8 cellular contexts compared by ENCODE assay signal in the genomic region with DNA sequence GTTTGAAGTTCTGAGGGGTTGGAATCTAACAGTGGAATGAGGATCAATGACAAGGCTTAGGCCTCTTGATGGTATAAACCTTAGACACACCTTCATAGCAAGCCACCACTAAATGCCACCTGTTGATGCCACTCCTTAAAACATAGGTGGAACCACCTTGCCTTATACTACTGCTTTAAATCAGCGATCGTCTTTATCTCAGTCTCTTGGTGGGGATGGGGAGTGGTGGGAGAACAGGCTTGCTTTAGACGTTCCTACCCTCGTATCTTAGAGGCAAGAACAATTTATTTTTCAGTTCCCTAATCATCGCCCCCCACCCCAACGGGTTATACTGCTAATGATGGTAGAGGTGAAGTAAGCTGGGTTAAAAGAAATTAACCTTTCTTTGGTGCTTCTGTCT. TPM values are rescaled to one million over a fixed set of nuclear protein-coding genes. Genes with fewer than 3 reads are reported as not detected.
DNase-seq lines count a peak whose midpoint lies in the region; ATAC-seq and TF ChIP-seq lines count a peak whose summit lies in the region.

No MANE protein-coding gene starts in this region.

- H4K20me1 ChIP-seq in DND-41 (ENCODE audit: insufficient read depth, low read length) = no peaks in the 10 kb centered on the region

- H2AFZ ChIP-seq in DND-41 (ENCODE audit: low read depth, low read length) = no peak overlapping the region

- H3K9me3 ChIP-seq in DND-41 (ENCODE audit: insufficient read depth, low read length, severe bottlenecking) (no peaks in the 10 kb centered on the region), NT2/D1 (ENCODE audit: insufficient read depth, low read length) (no peaks in the 10 kb centered on the region)

- H3K79me2 ChIP-seq in DND-41 (ENCODE audit: insufficient read depth, low read length) = peaks cover 51% of the 10 kb centered on the region

- ATAC-seq in DND-41 (ENCODE audit: insufficient read depth, low read depth) = no peak
- no peak for ATAC-seq in GM18861 (IDR thresholded peaks at IDR 0.05; ENCODE audit: unreplicated experiment)

- H3K36me3 ChIP-seq in DND-41 (ENCODE audit: insufficient read depth, low read length) = no peaks in the 10 kb centered on the region; the same call in 1 of the 2 replicates
- H3K36me3 ChIP-seq in NT2/D1 (ENCODE audit: insufficient read depth, insufficient read length, low read length) = no peaks in the 10 kb centered on the region

- DNase-seq in DND-41 = no peak
- DNase-seq in NT2/D1 (ENCODE audit: low read depth, low spot score) = no peak
- DNase-seq in epithelial cell of esophagus (ENCODE audit: low read depth) = no peak
- DNase-seq in pons (ENCODE audit: low spot score) = peak; percentile 22
- DNase-seq in mesenteric fat pad (ENCODE audit: low spot score) = no peak
- DNase-seq in GM19238 (ENCODE audit: insufficient read length, low spot score) = no peak
- no peak for DNase-seq in T-helper 9 cell

- TF ChIP-seq CTCF in DND-41 (IDR thresholded peaks at IDR 0.05; ENCODE audit: borderline replicate concordance, extremely low read depth, low read length, poor library complexity, severe bottlenecking) (no peak), epithelial cell of esophagus (IDR thresholded peaks at IDR 0.05; ENCODE audit: insufficient read depth, low read depth, low read length, missing control alignments) (no peak)

- H3K4me1 ChIP-seq in DND-41 (ENCODE audit: insufficient read depth, low read length) = peaks cover 50% of the 10 kb centered on the region
- H3K4me1 ChIP-seq in NT2/D1 (ENCODE audit: insufficient read depth, insufficient read length) = no peaks in the 10 kb centered on the region

- H3K4me3 ChIP-seq in DND-41 (ENCODE audit: low read depth in 1 of 2, low read length in 2 of 2) = peak overlapping the region in 1 of 2 experiments; percentile 88; a peak in 3 of 4 replicates
- peak overlapping the region; percentile 88 for H3K4me3 ChIP-seq in NT2/D1 (ENCODE audit: insufficient read length, low read depth)
- H3K4me3 ChIP-seq in epithelial cell of esophagus (ENCODE audit: low read length) = peak overlapping the region; percentile 91

- H3K4me2 ChIP-seq in DND-41 (ENCODE audit: insufficient read depth, low read length) = peak overlapping the region; percentile 87

- no peak overlapping the region for H3K27ac ChIP-seq in DND-41 (ENCODE audit: low read length)

- no peaks in the 10 kb centered on the region for H3K27me3 ChIP-seq in DND-41 (ENCODE audit: insufficient read depth, low read length, poor library complexity)
- no peaks in the 10 kb centered on the region for H3K27me3 ChIP-seq in NT2/D1 (ENCODE audit: insufficient read depth, insufficient read length)

- peak overlapping the region; percentile 81 for H3K9ac ChIP-seq in DND-41 (ENCODE audit: low read depth, low read length)
- H3K9ac ChIP-seq in NT2/D1 (ENCODE audit: insufficient read length, low read depth) = peak overlapping the region; percentile 94

RNA-seq across cellular contexts. Expression of a gene that starts 1.3 kb away (rescaled TPM):
- total RNA-seq in mesenteric fat pad = 7.1 TPM
